Comparison of ENCODE assay signal across 1 cellular context in genomic region chr2:189204322-189204941, GRCh38.
A peak's percentile ranks its signal among the peaks of the same experiment; 100 is the strongest.
TF ChIP-seq lines count a peak whose summit lies in the region.

No MANE protein-coding gene starts in this region.

TF ChIP-seq in SK-N-SH, 30 proteins besides CTCF, POLR2A, EP300 and RAD21 (continued from another document):
- TF ChIP-seq EZH2phosphoT487 (IDR thresholded peaks at IDR 0.05; ENCODE audit: borderline replicate concordance, low read depth) (no peak), PBX3 (IDR thresholded peaks at IDR 0.05) (no peak), GATA2 (CRISPR knock-in tag; IDR thresholded peaks at IDR 0.05) (no peak), JUND (IDR thresholded peaks at IDR 0.05) (peak; percentile 76), SMC3 (IDR thresholded peaks at IDR 0.05; ENCODE audit: low read depth, low read length) (no peak), MEF2A (IDR thresholded peaks at IDR 0.05; ENCODE audit: borderline replicate concordance, low read depth) (no peak), TCF12 (IDR thresholded peaks at IDR 0.05) (peak; percentile 26; the same call in 1 of the 2 replicates), SIN3A (IDR thresholded peaks at IDR 0.05; ENCODE audit: borderline replicate concordance, low read depth, low read length) (no peak), NFIC (IDR thresholded peaks at IDR 0.05; ENCODE audit: borderline replicate concordance) (peak; percentile 20; the same call in 1 of the 2 replicates), YY1 (IDR thresholded peaks at IDR 0.05; ENCODE audit: low read depth) (no peak), TAF1 (IDR thresholded peaks at IDR 0.05; ENCODE audit: borderline replicate concordance, low read depth, low read length) (no peak), RCOR1 (IDR thresholded peaks at IDR 0.05; ENCODE audit: low read length) (no peak), IRF3 (IDR thresholded peaks at IDR 0.05; ENCODE audit: low read depth, low read length) (no peak), FOXM1 (IDR thresholded peaks at IDR 0.05; ENCODE audit: low read depth) (no peak), USF2 (IDR thresholded peaks at IDR 0.05; ENCODE audit: borderline replicate concordance, low read depth, low read length) (no peak), RFX5 (IDR thresholded peaks at IDR 0.05; ENCODE audit: low read length) (no peak), FOXJ3 (CRISPR knock-in tag; IDR thresholded peaks at IDR 0.05) (no peak), FOSL2 (IDR thresholded peaks at IDR 0.05; ENCODE audit: borderline replicate concordance, low read depth) (peak; percentile 84), MXI1 (IDR thresholded peaks at IDR 0.05; ENCODE audit: low read depth, low read length) (no peak)
TF ChIP-seq in SK-N-SH: peak in this region for 4.
